ENCODE assay signal across 7 cellular contexts in genomic region chr6:118801257-118801656, GRCh38.
"Had no signal": no experiment of that assay in that cellular context is flagged by ENCODE, and none has a peak within 500 bp of the region (broad histone marks: within the 10 kb centered on the region; RNA-seq: fewer than 3 reads in every experiment).

No MANE protein-coding gene starts in this region.

- H3K9me3 ChIP-seq: esophagus muscularis mucosa, upper lobe of right lung had no signal

- H3K27ac ChIP-seq: esophagus muscularis mucosa, parathyroid adenoma, upper lobe of right lung had no signal

- H3K27me3 ChIP-seq: esophagus muscularis mucosa, upper lobe of right lung had no signal

- H3K36me3 ChIP-seq: esophagus muscularis mucosa, upper lobe of right lung had no signal

- DNase-seq: upper lobe of right lung had no signal

- H3K4me1 ChIP-seq: parathyroid adenoma had no signal

- H3K9ac ChIP-seq: parathyroid adenoma had no signal

- H3K4me3 ChIP-seq: smooth muscle cell, upper lobe of right lung had no signal

- H3K27me3 Mint-ChIP-seq: activated CD4-positive, alpha-beta memory T cell treated with anti-CD3 and anti-CD28 coated beads, Interleukin-2, amount 10 ng/mL, durations not matched to agents 7 days and 5 days; naive thymus-derived CD8-positive, alpha-beta T cell had no signal

- H3K4me3 Mint-ChIP-seq: activated T-cell treated with anti-CD3 and anti-CD28 coated beads, Interleukin-2, amount 50 U/mL, for 4 hours had no signal

- H3K79me2 ChIP-seq: parathyroid adenoma had no signal
